In genomic region chr2:202375006-202375610, GRCh38 we compare ENCODE assay signal across 8 cellular contexts. TPM values are rescaled to one million over a fixed set of nuclear protein-coding genes. Genes with fewer than 3 reads are reported as not detected.
A peak's percentile ranks its signal among the peaks of the same experiment; 100 is the strongest.
DNase-seq lines count a peak whose midpoint lies in the region; ATAC-seq lines count a peak whose summit lies in the region.

No MANE protein-coding gene starts in this region.

- no peak for ATAC-seq in HG02798 (IDR thresholded peaks at IDR 0.05; ENCODE audit: poor library complexity, unreplicated experiment)

- DNase-seq in DMS79 (lab: John Stamatoyannopoulos, UW) = peak; percentile 54
- DNase-seq in M059J (ENCODE audit: low read depth) = peak; percentile 65
- peak; percentile 27 for DNase-seq in activated CD4-positive, alpha-beta T cell treated with anti-CD3 and anti-CD28 coated beads for 1 hour
- peak in 2 of 3 donors; percentile 33 to 42 for DNase-seq in stimulated activated CD4-positive, alpha-beta T cell treated with anti-CD3 and anti-CD28 coated beads, Interleukin-12 subunit alpha, Interleukin-12 subunit beta, amount 100 ng/mL, for 48 hours (ENCODE audit: low read depth in 2 of 3, low spot score in 1 of 3)
- no peak for DNase-seq in NCI-H1048 (lab: John Stamatoyannopoulos, UW)

- H3K27me3 ChIP-seq in layer of hippocampus (ENCODE audit: control insufficient read depth, insufficient read depth, low read length) = no peaks in the 10 kb centered on the region

- peak overlapping the region; percentile 91 for H3K27ac ChIP-seq in cingulate gyrus (ENCODE audit: low read depth, low read length)
- H3K27ac ChIP-seq in layer of hippocampus (ENCODE audit: low read depth, low read length) = peak overlapping the region; percentile 88

RNA-seq across cellular contexts. Expression of gene BMPR2, which starts 1.0 kb away (rescaled TPM):
- total RNA-seq in M059J (2014; rRNA removed; shearing (Covaris generic)) = 14.6 and 16.7 TPM in 2 replicates
